8 cellular contexts compared by ENCODE assay signal in the genomic region with DNA sequence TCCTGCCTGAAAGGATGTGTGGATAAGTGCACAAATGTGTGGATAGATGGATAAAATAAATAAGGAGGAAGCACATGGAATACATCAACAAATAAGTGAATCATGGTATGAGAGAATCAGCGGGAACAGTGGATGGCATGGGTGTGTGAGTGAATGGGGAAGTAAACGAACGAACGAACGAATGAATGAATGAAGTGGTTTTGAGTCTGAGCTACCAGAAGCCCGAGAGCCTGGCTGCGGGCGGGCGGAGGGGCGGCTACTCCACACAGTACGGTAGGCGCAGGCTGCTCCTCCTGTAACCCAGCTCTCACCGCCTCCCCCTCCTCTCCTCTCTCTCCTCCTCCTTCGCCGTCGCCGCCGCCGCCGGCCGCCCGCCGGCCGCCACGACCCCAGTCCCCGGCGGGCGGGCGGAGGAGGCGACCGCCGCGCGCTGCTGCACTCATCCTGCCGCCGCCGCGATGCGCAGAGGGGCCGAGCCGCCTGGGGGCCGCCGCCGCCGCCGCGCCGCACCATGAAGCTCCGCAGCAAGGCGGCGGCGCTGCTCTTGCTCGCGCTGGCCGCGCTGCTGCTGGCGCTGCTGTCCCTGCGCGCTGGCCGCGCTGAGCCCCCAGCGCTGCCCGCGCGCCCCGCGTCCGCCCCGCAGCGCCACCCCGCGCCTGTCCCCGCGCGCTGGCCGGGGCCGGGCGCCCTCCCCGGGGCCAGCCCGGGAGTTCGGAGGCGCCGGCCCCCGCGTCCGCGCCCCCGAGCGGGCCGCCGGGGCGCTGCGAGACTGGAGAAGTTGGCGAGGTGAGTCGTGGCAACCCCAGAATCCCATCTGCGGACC. TPM values are rescaled to one million over a fixed set of nuclear protein-coding genes. Genes with fewer than 3 reads are reported as not detected.
A peak's percentile ranks its signal among the peaks of the same experiment; 100 is the strongest.
DNase-seq lines count a peak whose midpoint lies in the region; ATAC-seq and TF ChIP-seq lines count a peak whose summit lies in the region.

A gene with protein sequence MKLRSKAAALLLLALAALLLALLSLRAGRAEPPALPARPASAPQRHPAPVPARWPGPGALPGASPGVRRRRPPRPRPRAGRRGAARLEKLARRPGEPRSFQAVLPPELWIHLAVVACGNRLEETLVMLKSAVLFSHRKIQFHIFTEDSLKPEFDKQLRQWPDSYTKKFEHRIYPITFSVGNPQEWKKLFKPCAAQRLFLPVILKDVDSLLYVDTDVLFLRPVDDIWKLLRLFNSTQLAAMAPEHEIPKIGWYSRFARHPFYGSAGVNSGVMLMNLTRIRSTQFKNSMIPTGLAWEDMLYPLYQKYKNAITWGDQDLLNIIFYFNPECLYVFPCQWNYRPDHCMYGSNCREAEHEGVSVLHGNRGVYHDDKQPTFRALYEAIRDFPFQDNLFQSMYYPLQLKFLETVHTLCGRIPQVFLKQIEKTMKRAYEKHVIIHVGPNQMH (plus strand): TSS at position 324 of the 823 bp plus-strand sequence. CDS start 188 bp downstream, at position 512.

- peak within 1 kb of the TSS; percentile 82 for H3K27ac ChIP-seq in KOPT-K1 (ENCODE audit: low read depth, low read length, poor library complexity, severe bottlenecking)
- peak within 1 kb of the TSS; percentile 73 to 92; a peak in 3 of 4 replicates for H3K27ac ChIP-seq in SK-N-SH (ENCODE audit: low read depth in 2 of 2, low read length in 1 of 2)
- H3K27ac ChIP-seq in sigmoid colon = peak within 1 kb of the TSS; percentile 63 to 70 (median 68)

- H3K4me3 ChIP-seq in SK-N-SH (ENCODE audit: low read depth in 2 of 2, low read length in 1 of 2) = peak within 1 kb of the TSS; percentile 68 to 69
- H3K4me3 ChIP-seq in iPS-18c (ENCODE audit: insufficient read depth, low read depth, low read length) = peak within 1 kb of the TSS; percentile 49
- peak within 1 kb of the TSS; percentile 37 to 55 (median 50) for H3K4me3 ChIP-seq in sigmoid colon

- TF ChIP-seq EP300 in SK-N-SH (IDR thresholded peaks at IDR 0.05; ENCODE audit: borderline replicate concordance in 1 of 2, low read depth in 1 of 2, low read length in 1 of 2) = no peak; a peak in 1 of 4 replicates
- TF ChIP-seq EP300 in sigmoid colon (IDR thresholded peaks at IDR 0.05) = no peak

- H3K27me3 Mint-ChIP-seq in MCF 10A (ENCODE audit: insufficient read depth, unreplicated experiment) = no peaks in the 10 kb centered on the region

- DNase-seq in AG20443 (ENCODE audit: low spot score) = peak; percentile 70
- DNase-seq in SK-N-SH = peak; percentile 89
- DNase-seq in MCF 10A (ENCODE audit: unreplicated experiment) = peak; percentile 63
- peak; percentile 83 for DNase-seq in sigmoid colon

- CTCF ChIA-PET in SK-N-SH (lab: Yijun Ruan, JAX) (interaction anchor here (0.6 to 2.3 kb wide), 21 partner anchors 10 to 1177 kb away, joined by 3 to 17 read pairs (median 3); a partner anchor contains a TSS), MCF 10A (lab: Yijun Ruan, JAX) (interaction anchor here (0.6 to 4.3 kb wide), 13 partner anchors 9 to 1786 kb away, joined by 3 to 35 read pairs (median 4); no protein-coding TSS in a partner anchor)

- H3K27ac Mint-ChIP-seq in MCF 10A (ENCODE audit: low read depth, unreplicated experiment) = no peak within 1 kb of the TSS

- H3K9ac ChIP-seq in SK-N-SH = peak within 1 kb of the TSS; percentile 53; the same call in 1 of the 2 replicates

- ATAC-seq in GM19328 (IDR thresholded peaks at IDR 0.05; ENCODE audit: unreplicated experiment) (peak; percentile 63), HG03135 (IDR thresholded peaks at IDR 0.05; ENCODE audit: unreplicated experiment) (no peak)

- H3K4me3 Mint-ChIP-seq in MCF 10A (ENCODE audit: unreplicated experiment) = peak within 1 kb of the TSS; percentile 79

- H3K36me3 Mint-ChIP-seq in MCF 10A (ENCODE audit: insufficient read depth, unreplicated experiment) = no peaks in the 10 kb centered on the region

- TF ChIP-seq POLR2A in sigmoid colon (IDR thresholded peaks at IDR 0.05) = no peak

- peaks cover 12% of the 10 kb centered on the region; the same call in 1 of the 2 replicates for H3K79me2 ChIP-seq in SK-N-SH (ENCODE audit: insufficient read depth)

- H3K4me1 ChIP-seq in SK-N-SH (ENCODE audit: control insufficient read depth in 1 of 2, insufficient read depth in 2 of 2, low read depth in 1 of 2, low read length in 1 of 2) (peaks cover 24 to 25% of the 10 kb centered on the region in 2 experiments; a peak in 3 of 4 replicates), sigmoid colon (peaks cover 0 to 24% (median 17%) of the 10 kb centered on the region in 4 donors)

- no peaks in the 10 kb centered on the region for H3K9me3 Mint-ChIP-seq in MCF 10A (ENCODE audit: unreplicated experiment)

- peak within 1 kb of the TSS; percentile 92 for H2AFZ ChIP-seq in SK-N-SH (ENCODE audit: low read depth)

- TF ChIP-seq RAD21 in SK-N-SH (IDR thresholded peaks at IDR 0.05; ENCODE audit: low read length) = no peak

- H3K27me3 ChIP-seq in SK-N-SH (ENCODE audit: insufficient read depth) (no peaks in the 10 kb centered on the region), sigmoid colon (no peaks in the 10 kb centered on the region)

- intact Hi-C loops in MCF 10A (cut with micrococcal nuclease) = loop anchor here (2.0 to 5.0 kb wide), 2 partner anchors 37 to 109 kb away; a partner anchor contains a TSS
- intact Hi-C loops in sigmoid colon (cut with DNase I) = loop anchor here (5.0 kb wide), 2 partner anchors 49 to 109 kb away; a partner anchor contains a TSS

- H3K4me2 ChIP-seq in SK-N-SH = peak within 1 kb of the TSS; percentile 84

- peaks cover 27% of the 10 kb centered on the region for H3F3A ChIP-seq in SK-N-SH (replicated peaks; ENCODE audit: insufficient read depth)

- peaks cover 40% of the 10 kb centered on the region for H3K4me1 Mint-ChIP-seq in MCF 10A (ENCODE audit: insufficient read depth, unreplicated experiment)

- under 1% methylated on average over 23 of the region's 96 CpGs for WGBS in SK-N-SH (ENCODE audit: low lambda C conversion rate)
- WGBS in sigmoid colon, 2 donors = 0 to 1% methylated on average over 96 of the region's 96 CpGs

- H3K36me3 ChIP-seq in KOPT-K1 (ENCODE audit: insufficient read depth, low read length) (no peaks in the 10 kb centered on the region), SK-N-SH (replicated peaks in 1 of 2; ENCODE audit: control insufficient read depth in 1 of 2, insufficient read depth in 2 of 2, low read length in 1 of 2) (no peaks in the 10 kb centered on the region), sigmoid colon (no peaks in the 10 kb centered on the region)

- H3K9me3 ChIP-seq in KOPT-K1 (ENCODE audit: insufficient read depth, low read length, poor library complexity, severe bottlenecking) (peaks cover 5% of the 10 kb centered on the region), SK-N-SH (no peaks in the 10 kb centered on the region), iPS-18c (ENCODE audit: control insufficient read depth, insufficient read depth, low read length) (no peaks in the 10 kb centered on the region), sigmoid colon (peaks cover 0 to 4% (median 0%) of the 10 kb centered on the region in 4 donors)

- no peaks in the 10 kb centered on the region for H3K9me2 ChIP-seq in SK-N-SH

- TF ChIP-seq CTCF in SK-N-SH (IDR thresholded peaks at IDR 0.05) (no peak), MCF 10A (IDR thresholded peaks at IDR 0.05; ENCODE audit: unreplicated experiment) (no peak), sigmoid colon (IDR thresholded peaks at IDR 0.05) (no peak)

- no peaks in the 10 kb centered on the region for H4K20me1 ChIP-seq in SK-N-SH (ENCODE audit: insufficient read depth)

- BruUV-seq in MCF 10A (replicated peaks; lab: Mats Ljungman, UMichigan) = no TSS peak

- POLR2A ChIA-PET in SK-N-SH (lab: Yijun Ruan, JAX) (interaction anchor here (0.6 to 1.1 kb wide), 3 partner anchors 13 to 430 kb away, joined by 3 read pairs; no protein-coding TSS in a partner anchor), MCF 10A (lab: Yijun Ruan, JAX) (interaction anchor here (0.7 to 2.6 kb wide), 12 partner anchors 18 to 1204 kb away, joined by 3 to 17 read pairs (median 5); a partner anchor contains a TSS)

TF ChIP-seq in SK-N-SH, 30 proteins besides CTCF, POLR2A, EP300 and RAD21 (continues in another document):
- TF ChIP-seq, protein P1, sequence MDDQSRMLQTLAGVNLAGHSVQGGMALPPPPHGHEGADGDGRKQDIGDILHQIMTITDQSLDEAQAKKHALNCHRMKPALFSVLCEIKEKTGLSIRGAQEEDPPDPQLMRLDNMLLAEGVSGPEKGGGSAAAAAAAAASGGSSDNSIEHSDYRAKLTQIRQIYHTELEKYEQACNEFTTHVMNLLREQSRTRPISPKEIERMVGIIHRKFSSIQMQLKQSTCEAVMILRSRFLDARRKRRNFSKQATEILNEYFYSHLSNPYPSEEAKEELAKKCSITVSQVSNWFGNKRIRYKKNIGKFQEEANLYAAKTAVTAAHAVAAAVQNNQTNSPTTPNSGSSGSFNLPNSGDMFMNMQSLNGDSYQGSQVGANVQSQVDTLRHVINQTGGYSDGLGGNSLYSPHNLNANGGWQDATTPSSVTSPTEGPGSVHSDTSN (IDR thresholded peaks at IDR 0.05) = no peak
- TF ChIP-seq TCF12 (IDR thresholded peaks at IDR 0.05) = no peak
- no peak for TF ChIP-seq GATA2 (CRISPR knock-in tag; IDR thresholded peaks at IDR 0.05)
- no peak for TF ChIP-seq POLR2AphosphoS5 (IDR thresholded peaks at IDR 0.05; ENCODE audit: low read depth, low read length)
- no peak for TF ChIP-seq EZH2phosphoT487 (IDR thresholded peaks at IDR 0.05; ENCODE audit: borderline replicate concordance, low read depth)
- TF ChIP-seq, protein P2, sequence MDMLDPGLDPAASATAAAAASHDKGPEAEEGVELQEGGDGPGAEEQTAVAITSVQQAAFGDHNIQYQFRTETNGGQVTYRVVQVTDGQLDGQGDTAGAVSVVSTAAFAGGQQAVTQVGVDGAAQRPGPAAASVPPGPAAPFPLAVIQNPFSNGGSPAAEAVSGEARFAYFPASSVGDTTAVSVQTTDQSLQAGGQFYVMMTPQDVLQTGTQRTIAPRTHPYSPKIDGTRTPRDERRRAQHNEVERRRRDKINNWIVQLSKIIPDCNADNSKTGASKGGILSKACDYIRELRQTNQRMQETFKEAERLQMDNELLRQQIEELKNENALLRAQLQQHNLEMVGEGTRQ (IDR thresholded peaks at IDR 0.05; ENCODE audit: borderline replicate concordance, low read depth, low read length) = no peak
- no peak for TF ChIP-seq TEAD4 (IDR thresholded peaks at IDR 0.05; ENCODE audit: borderline replicate concordance, insufficient read depth)

RNA-seq across cellular contexts. Expression of the gene that starts here (rescaled TPM):
- polyA plus RNA-seq in SK-N-SH (2012; rRNA removed) = 9.1 and 9.3 TPM in 2 replicates
- polyA plus RNA-seq in SK-N-SH (2012; cell fraction: cytosol; rRNA removed) = 9.7 and 10.2 TPM in 2 replicates
- 4.0 and 6.3 TPM in 2 replicates for polyA plus RNA-seq in SK-N-SH (2012; cell fraction: nucleus; rRNA removed)
- 3.9 and 4.1 TPM in 2 replicates for total RNA-seq in MCF 10A (2022)
- total RNA-seq in sigmoid colon = 10 to 100 TPM in 1 of 4 donors, 1 to 10 TPM in 3; 3.1 to 17.4 (median 7.3) TPM
- 10 to 100 TPM in 1 of 3 donors, 1 to 10 TPM in 2; 1.4 to 12.0 (median 1.6) TPM for polyA plus RNA-seq in sigmoid colon
